In genomic region chrX:153032397-153033118, GRCh38 we compare ENCODE assay signal across 8 cellular contexts. TPM values are rescaled to one million over a fixed set of nuclear protein-coding genes. Genes with fewer than 3 reads are reported as not detected.
DNase-seq lines count a peak whose midpoint lies in the region; ATAC-seq and TF ChIP-seq lines count a peak whose summit lies in the region.

No MANE protein-coding gene starts in this region.

- H3K36me3 ChIP-seq in IMR-90 (ENCODE audit: control insufficient read depth, insufficient read depth, low read length) (no peaks in the 10 kb centered on the region), psoas muscle (ENCODE audit: insufficient read depth in 1 of 2, low read depth in 1 of 2) (no peaks in the 10 kb centered on the region), urinary bladder (ENCODE audit: insufficient read depth) (no peaks in the 10 kb centered on the region)

- H2BK120ac ChIP-seq in IMR-90 (ENCODE audit: low read depth, low read length): no peak overlapping the region

- H2AK5ac ChIP-seq in IMR-90 (ENCODE audit: low read depth, low read length): no peak overlapping the region

- peak overlapping the region; percentile 54 for H3K27ac Mint-ChIP-seq in activated naive CD8-positive, alpha-beta T cell

- dilution Hi-C loops in IMR-90 (cut with HindIII; ENCODE audit: low sequenced_read_pairs, unreplicated experiment): no loop called here

- no peak overlapping the region for H3K23ac ChIP-seq in IMR-90 (ENCODE audit: low read depth, low read length)

- ATAC-seq in IMR-90 (ENCODE audit: low read depth): peak; percentile 93
- peak; percentile 88 to 93 for ATAC-seq in left cardiac atrium
- peak; percentile 82 to 96 (median 88) for ATAC-seq in psoas muscle

- BruUV-seq in IMR-90 (replicated peaks; lab: Mats Ljungman, UMichigan): no TSS peak

- peak overlapping the region; percentile 81 for H3K4me3 Mint-ChIP-seq in activated naive CD8-positive, alpha-beta T cell

- H4K91ac ChIP-seq in IMR-90 (ENCODE audit: insufficient read depth, low read depth, low read length): no peak overlapping the region

- peak; percentile 90 for TF ChIP-seq RAD21 in IMR-90 (IDR thresholded peaks at IDR 0.05; ENCODE audit: low read length)

- H4K8ac ChIP-seq in IMR-90 (ENCODE audit: low read depth in 2 of 2, low read length in 2 of 2): peak overlapping the region; percentile 22 to 95; a peak in 3 of 4 replicates

- TF ChIP-seq POLR2A in IMR-90 (IDR thresholded peaks at IDR 0.05; ENCODE audit: low read depth, low read length): no peak

- no peak overlapping the region; the same call in 1 of the 2 replicates for H4K5ac ChIP-seq in IMR-90 (ENCODE audit: low read depth, low read length)

- no peak overlapping the region for H2BK5ac ChIP-seq in IMR-90 (ENCODE audit: low read depth, low read length, poor library complexity, severe bottlenecking)

- no peak overlapping the region for H3K14ac ChIP-seq in IMR-90 (replicated peaks; ENCODE audit: low read depth, low read length)

- TF ChIP-seq CTCF in GM20000 (IDR thresholded peaks at IDR 0.05; ENCODE audit: extremely low read depth, missing control alignments): peak; percentile 64
- peak; percentile 80 for TF ChIP-seq CTCF in IMR-90 (conservative IDR thresholded peaks at IDR 0.05; ENCODE audit: low read depth, low read length)
- peak; percentile 78 for TF ChIP-seq CTCF in psoas muscle (IDR thresholded peaks at IDR 0.05)

- H3K36me3 Mint-ChIP-seq in activated naive CD8-positive, alpha-beta T cell: peaks cover 2% of the 10 kb centered on the region

- no peak overlapping the region for H3K4me3 ChIP-seq in IMR-90 (ENCODE audit: insufficient read depth, low read depth, low read length)
- peak overlapping the region; percentile 31 for H3K4me3 ChIP-seq in psoas muscle
- H3K4me3 ChIP-seq in urinary bladder (ENCODE audit: low read depth, low read length): peak overlapping the region; percentile 20

- CTCF ChIA-PET in IMR-90 (lab: Yijun Ruan, JAX): interaction anchor here (0.9 kb wide), 1 partner anchor 19 kb away, joined by 3 read pairs; no protein-coding TSS in a partner anchor

- no peaks in the 10 kb centered on the region for H3K9me3 Mint-ChIP-seq in activated naive CD8-positive, alpha-beta T cell (ENCODE audit: low read depth)

- intact Hi-C loops in IMR-90 (cut with micrococcal nuclease): loop anchor here (1.0 to 5.0 kb wide), 4 partner anchors 406 to 635 kb away; no protein-coding TSS in a partner anchor
- intact Hi-C loops in left cardiac atrium (cut with DNase I): loop anchor here in 1 of 2 donors (5.0 kb wide), 1 partner anchor 475 kb away; no protein-coding TSS in a partner anchor
- intact Hi-C loops in psoas muscle (cut with DNase I): loop anchor here (5.0 to 10.0 kb wide), 3 partner anchors 70 to 632 kb away; no protein-coding TSS in a partner anchor

- no peak overlapping the region for H2BK20ac ChIP-seq in IMR-90 (ENCODE audit: low read depth, low read length)

- H3K27ac ChIP-seq in IMR-90 (ENCODE audit: insufficient read depth, low read length): no peak overlapping the region
- H3K27ac ChIP-seq in psoas muscle: no peak overlapping the region
- no peak overlapping the region for H3K27ac ChIP-seq in urinary bladder (ENCODE audit: low read depth)

- H2AK9ac ChIP-seq in IMR-90 (replicated peaks; ENCODE audit: low read depth, low read length, poor library complexity): no peak overlapping the region

- in situ Hi-C loops in IMR-90 (cut with MboI; ENCODE audit: low sequenced_read_pairs): loop anchor here (25.0 kb wide), 1 partner anchor 430 kb away; the partner anchor contains the start of gene HAUS7

- H3K4ac ChIP-seq in IMR-90 (ENCODE audit: low read depth, low read length): no peak overlapping the region; the same call in 1 of the 2 replicates

- H3K56ac ChIP-seq in IMR-90 (ENCODE audit: extremely low read depth, insufficient read depth, low read length): no peak overlapping the region

- H3K4me2 ChIP-seq in IMR-90 (ENCODE audit: low read depth, low read length): peak overlapping the region; percentile 75

- H3K27me3 ChIP-seq in IMR-90 (ENCODE audit: control insufficient read depth, insufficient read depth, low read length) (no peaks in the 10 kb centered on the region; the same call in 1 of the 2 replicates), psoas muscle (ENCODE audit: insufficient read depth in 3 of 3, low read length in 2 of 3) (no peaks in the 10 kb centered on the region)

- DNase-seq in COLO829 (ENCODE audit: low spot score): peak; percentile 66
- DNase-seq in GM20000 (ENCODE audit: low spot score): peak; percentile 84
- DNase-seq in IMR-90: peak; percentile 18
- DNase-seq in SKM-1 (lab: John Stamatoyannopoulos, UW; ENCODE audit: unreplicated experiment): peak; percentile 6
- DNase-seq in left cardiac atrium: peak; percentile 74
- peak; percentile 75 to 83 for DNase-seq in psoas muscle

- no peaks in the 10 kb centered on the region for H3K79me1 ChIP-seq in IMR-90 (ENCODE audit: low read depth in 1 of 2, low read length in 2 of 2)

- H3K9me1 ChIP-seq in IMR-90 (ENCODE audit: insufficient read depth, low read length): no peaks in the 10 kb centered on the region

- H3K18ac ChIP-seq in IMR-90 (ENCODE audit: low read depth, low read length): no peak overlapping the region

- H2AFZ ChIP-seq in IMR-90 (replicated peaks; ENCODE audit: low read length, poor library complexity): peak overlapping the region; percentile 78

- H3K9ac ChIP-seq in IMR-90 (ENCODE audit: low read depth, low read length): no peak overlapping the region

- WGBS in IMR-90 (ENCODE audit: extremely low coverage in 2 of 2, insufficient read length in 1 of 2), 2 experiments: 46% methylated on average over 31 of the region's 64 CpGs; no CpG with 5 or more reads in 1 of the 2 experiments
- WGBS in psoas muscle, 3 donors: 18 to 40% (median 23%) methylated on average over 55 to 64 of the region's 64 CpGs
- 21% methylated on average over 64 of the region's 64 CpGs for WGBS in urinary bladder

- peaks cover 6% of the 10 kb centered on the region for H3K4me1 Mint-ChIP-seq in activated naive CD8-positive, alpha-beta T cell (ENCODE audit: low read depth)

- H3K4me1 ChIP-seq in IMR-90 (ENCODE audit: control insufficient read depth, insufficient read depth, low read length) (no peaks in the 10 kb centered on the region), psoas muscle (no peaks in the 10 kb centered on the region), urinary bladder (ENCODE audit: insufficient read depth) (no peaks in the 10 kb centered on the region)

- POLR2A ChIA-PET in IMR-90 (lab: Charles Lee; ENCODE audit: unreplicated experiment): no interaction called here

- H2BK15ac ChIP-seq in IMR-90 (ENCODE audit: low read depth, low read length): no peak overlapping the region

- no peaks in the 10 kb centered on the region for H4K20me1 ChIP-seq in IMR-90 (ENCODE audit: insufficient read depth, low read length)

- H3K9me3 ChIP-seq in IMR-90 (ENCODE audit: control insufficient read depth, insufficient read depth, low read length) (no peaks in the 10 kb centered on the region; the same call in none of the 2 replicates), psoas muscle (no peaks in the 10 kb centered on the region)

- H3K27me3 Mint-ChIP-seq in activated naive CD8-positive, alpha-beta T cell: no peaks in the 10 kb centered on the region

TF ChIP-seq in IMR-90, 13 proteins besides CTCF, POLR2A, EP300 and RAD21:
- TF ChIP-seq SMC3 (IDR thresholded peaks at IDR 0.05; ENCODE audit: low read depth, low read length) (peak; percentile 61), USF2 (IDR thresholded peaks at IDR 0.05; ENCODE audit: low read depth, low read length) (no peak)

RNA-seq across cellular contexts. Expression of gene PNMA3, which starts 23.7 kb away (rescaled TPM):
- total RNA-seq in IMR-90 (2012; rRNA removed) (not detected in 2 replicates), left cardiac atrium (1 to 10 TPM in 1 of 2 donors, under 1 TPM in 1; 0.71 to 1.9 TPM), psoas muscle (under 1 TPM in 3 of 4 donors, not detected in 1; 0.10 to 0.69 (median 0.30) TPM), urinary bladder (0.42 TPM)
- polyA plus RNA-seq in IMR-90 (2012; rRNA removed) (0.03 TPM in 1 of 2 replicates, not detected in the other), psoas muscle (under 1 TPM; 0.03 to 0.04 (median 0.04) TPM), urinary bladder (0.08 TPM)
- polyA plus RNA-seq in IMR-90 (2012; cell fraction: cytosol; rRNA removed): not detected in 2 replicates
- polyA plus RNA-seq in IMR-90 (2012; cell fraction: nucleus; rRNA removed; ENCODE audit: low replicate concordance): 0.22 and 0.23 TPM in 2 replicates

RNA-seq across cellular contexts. Expression of gene PNMA5, which starts 38.6 kb away (rescaled TPM):
- not detected in 2 replicates for total RNA-seq in IMR-90 (2012; rRNA removed)
- not detected in 2 replicates for polyA plus RNA-seq in IMR-90 (2012; rRNA removed)
- not detected in 2 replicates for polyA plus RNA-seq in IMR-90 (2012; cell fraction: cytosol; rRNA removed)
- not detected in 2 replicates for polyA plus RNA-seq in IMR-90 (2012; cell fraction: nucleus; rRNA removed; ENCODE audit: low replicate concordance)
- total RNA-seq in left cardiac atrium: under 1 TPM in 1 of 2 donors, not detected in 1; 0.06 TPM
- total RNA-seq in psoas muscle: not detected
- polyA plus RNA-seq in psoas muscle: not detected
- not detected for total RNA-seq in urinary bladder
- polyA plus RNA-seq in urinary bladder: 0.04 TPM

RNA-seq across cellular contexts. Expression of gene PNMA6A, which starts 39.7 kb away (rescaled TPM):
- 0.18 and 0.28 TPM in 2 replicates for total RNA-seq in IMR-90 (2012; rRNA removed)
- polyA plus RNA-seq in IMR-90 (2012; rRNA removed): 0.21 and 0.37 TPM in 2 replicates
- polyA plus RNA-seq in IMR-90 (2012; cell fraction: cytosol; rRNA removed): 0.44 and 0.52 TPM in 2 replicates
- 0.66 and 1.0 TPM in 2 replicates for polyA plus RNA-seq in IMR-90 (2012; cell fraction: nucleus; rRNA removed; ENCODE audit: low replicate concordance)
- total RNA-seq in left cardiac atrium: 1 to 10 TPM; 1.6 to 2.1 TPM
- 1 to 10 TPM in 1 of 4 donors, under 1 TPM in 3; 0.17 to 1.3 (median 0.29) TPM for total RNA-seq in psoas muscle
- polyA plus RNA-seq in psoas muscle: under 1 TPM; 0.09 to 0.31 (median 0.20) TPM
- total RNA-seq in urinary bladder: 1.7 TPM
- polyA plus RNA-seq in urinary bladder: 0.72 TPM

Comparison
In these comparisons a context has a peak if more than half of its experiments do, and no peak if none do; other contexts are left out.
1. DNase-seq: peak in every context shown above with its lines; median percentile 84 in GM20000; 79 in psoas muscle; 74 in left cardiac atrium; 66 in COLO829; 18 in IMR-90; 6 in SKM-1.